In the genomic region with DNA sequence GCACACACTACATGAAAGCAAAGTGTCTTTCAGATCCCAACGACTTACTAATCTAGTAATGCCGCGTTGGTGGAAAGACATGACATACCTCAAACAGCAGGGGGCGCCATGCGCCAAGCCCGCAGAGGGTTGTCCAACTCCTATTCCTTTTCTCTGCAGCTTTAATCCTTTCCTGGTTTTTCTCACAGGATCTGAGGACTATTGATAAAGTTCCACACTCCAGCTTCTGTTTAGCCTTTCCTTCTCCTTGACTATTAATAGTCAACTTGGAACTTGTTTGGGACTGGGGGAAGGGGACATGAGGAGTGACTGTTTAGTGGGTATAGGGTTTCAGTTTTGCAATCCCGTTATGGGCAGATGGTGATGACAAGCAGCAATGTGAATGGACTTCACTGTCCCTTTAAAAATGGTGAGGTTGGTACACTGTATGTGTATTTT, we compare ENCODE assay signal across 8 cellular contexts.
DNase-seq lines count a peak whose midpoint lies in the region; ATAC-seq and TF ChIP-seq lines count a peak whose summit lies in the region.

No MANE protein-coding gene starts in this region.

- no peaks in the 10 kb centered on the region for H3K9me3 ChIP-seq in MM.1S (replicated peaks; ENCODE audit: insufficient read depth, low read length)
- H3K9me3 ChIP-seq in SJCRH30 (replicated peaks), result no peaks in the 10 kb centered on the region
- H3K9me3 ChIP-seq in trophoblast cell (ENCODE audit: insufficient read depth, low read depth, low read length), result no peaks in the 10 kb centered on the region
- no peaks in the 10 kb centered on the region for H3K9me3 ChIP-seq in upper lobe of left lung

- H3K4me3 ChIP-seq in MM.1S (ENCODE audit: low read length) (no peak overlapping the region), SJCRH30 (no peak overlapping the region), trophoblast cell (ENCODE audit: low read depth, low read length) (no peak overlapping the region), upper lobe of left lung (no peak overlapping the region)

- no peak overlapping the region for H3K14ac ChIP-seq in trophoblast cell (ENCODE audit: low read length)

- H3K4me2 ChIP-seq in MM.1S (ENCODE audit: low read depth, low read length) (no peak overlapping the region), trophoblast cell (ENCODE audit: low read length) (no peak overlapping the region)

- no peaks in the 10 kb centered on the region for H3K9me2 ChIP-seq in MM.1S (replicated peaks; ENCODE audit: insufficient read depth, low read length)

- H3K4me1 ChIP-seq in MM.1S (ENCODE audit: low read length) (no peaks in the 10 kb centered on the region), SJCRH30 (no peaks in the 10 kb centered on the region), trophoblast cell (ENCODE audit: control insufficient read depth in 1 of 2, insufficient read depth in 2 of 2, low read length in 2 of 2) (peaks cover 16 to 20% of the 10 kb centered on the region in 2 experiments), upper lobe of left lung (peaks cover 0 to 8% (median 4%) of the 10 kb centered on the region in 4 donors)

- H3F3A ChIP-seq in MM.1S (ENCODE audit: insufficient read depth, low read length), result no peaks in the 10 kb centered on the region

- H3K9ac ChIP-seq in MM.1S (ENCODE audit: low read length) (no peak overlapping the region), trophoblast cell (ENCODE audit: low read length) (no peak overlapping the region)

- no peak overlapping the region for H2BK12ac ChIP-seq in trophoblast cell (ENCODE audit: low read length)

- no peaks in the 10 kb centered on the region for H3K79me2 ChIP-seq in MM.1S (ENCODE audit: low read length)
- H3K79me2 ChIP-seq in trophoblast cell (ENCODE audit: control insufficient read depth, insufficient read depth, low read length, poor library complexity), result no peaks in the 10 kb centered on the region

- DNase-seq in COLO668 (lab: John Stamatoyannopoulos, UW; ENCODE audit: unreplicated experiment) (peak; percentile 89), MM.1S (peak; percentile 72), SJCRH30 (peak; percentile 51 to 79), glomerular endothelial cell (ENCODE audit: extremely low read depth, low read depth, low spot score) (peak; percentile 67), trophoblast cell (peak; percentile 63 to 91), upper lobe of left lung (peak; percentile 74 to 86)
- peak; percentile 76 for DNase-seq in activated naive CD4-positive, alpha-beta T cell treated with Interleukin-2 at 50 U/mL for 16 hours

- peaks cover 6% of the 10 kb centered on the region for H3K79me1 ChIP-seq in trophoblast cell (ENCODE audit: low read length)

- no peak overlapping the region for H3K23ac ChIP-seq in trophoblast cell (ENCODE audit: low read length)

- no peak overlapping the region for H2AFZ ChIP-seq in MM.1S (ENCODE audit: low read length)
- no peak overlapping the region for H2AFZ ChIP-seq in trophoblast cell (ENCODE audit: insufficient read depth, low read length, poor library complexity)

- H4K12ac ChIP-seq in trophoblast cell (ENCODE audit: low read depth, low read length), result no peak overlapping the region

- H3K27ac ChIP-seq in MM.1S (ENCODE audit: low read length), result no peak overlapping the region
- H3K27ac ChIP-seq in SJCRH30, result no peak overlapping the region
- no peak overlapping the region for H3K27ac ChIP-seq in trophoblast cell (ENCODE audit: low read depth, low read length)
- no peak overlapping the region for H3K27ac ChIP-seq in upper lobe of left lung

- no peak overlapping the region for H4K91ac ChIP-seq in trophoblast cell (ENCODE audit: low read depth, low read length)

- no peak overlapping the region for H3K4ac ChIP-seq in trophoblast cell (ENCODE audit: low read depth, low read length)

- H4K8ac ChIP-seq in trophoblast cell (ENCODE audit: low read depth, low read length), result no peak overlapping the region

- no peak overlapping the region for H2BK5ac ChIP-seq in trophoblast cell (ENCODE audit: low read depth, low read length, poor library complexity)

- no CpG with 5 or more reads among the region's 7 CpGs for WGBS in trophoblast cell (ENCODE audit: extremely low coverage, insufficient coverage, insufficient read length)
- WGBS in upper lobe of left lung, 2 donors, result 7 to 10% methylated on average over 7 of the region's 7 CpGs

- TF ChIP-seq CTCF in MM.1S (IDR thresholded peaks at IDR 0.05; ENCODE audit: low read length) (peak; percentile 95), upper lobe of left lung (IDR thresholded peaks at IDR 0.05) (peak; percentile 72 to 90 (median 86))

- H3K27me3 ChIP-seq in MM.1S (replicated peaks; ENCODE audit: insufficient read depth, low read length) (no peaks in the 10 kb centered on the region), SJCRH30 (no peaks in the 10 kb centered on the region), trophoblast cell (ENCODE audit: insufficient read depth, low read length) (no peaks in the 10 kb centered on the region), upper lobe of left lung (no peaks in the 10 kb centered on the region)

- TF ChIP-seq POLR2A in upper lobe of left lung (IDR thresholded peaks at IDR 0.05), result no peak

- H3K36me3 ChIP-seq in MM.1S (replicated peaks; ENCODE audit: insufficient read depth, low read length) (no peaks in the 10 kb centered on the region), SJCRH30 (no peaks in the 10 kb centered on the region), trophoblast cell (ENCODE audit: control insufficient read depth in 1 of 2, insufficient read depth in 2 of 2, low read length in 2 of 2) (peaks cover 0 to 4% of the 10 kb centered on the region in 2 experiments), upper lobe of left lung (peaks cover 0 to 6% (median 0%) of the 10 kb centered on the region in 4 donors)

- no peak overlapping the region for H2BK120ac ChIP-seq in trophoblast cell (ENCODE audit: insufficient read depth, low read length, poor library complexity)

- no peak overlapping the region for H3K18ac ChIP-seq in trophoblast cell (ENCODE audit: low read length)

- peak; percentile 76 for ATAC-seq in GM21447 (IDR thresholded peaks at IDR 0.05; ENCODE audit: unreplicated experiment)
- peak; percentile 59 to 86 for ATAC-seq in upper lobe of left lung (ENCODE audit: low FRiP score in 2 of 2)

- no peaks in the 10 kb centered on the region for H4K20me1 ChIP-seq in MM.1S (ENCODE audit: insufficient read depth, low read length)

- H2AK5ac ChIP-seq in trophoblast cell (ENCODE audit: low read length), result no peak overlapping the region

- no peak for TF ChIP-seq EP300 in upper lobe of left lung (IDR thresholded peaks at IDR 0.05)
